In genomic region chr4:26576171-26576829, GRCh38 we compare ENCODE assay signal across 1 cellular context.
TF ChIP-seq lines count a peak whose summit lies in the region.

No MANE protein-coding gene starts in this region.

TF ChIP-seq in H1, 55 proteins besides CTCF, POLR2A, EP300 and RAD21:
- TF ChIP-seq YY1 (IDR thresholded peaks at IDR 0.05; ENCODE audit: low read depth, low read length) (no peak), HDAC6 (IDR thresholded peaks at IDR 0.05; ENCODE audit: low read depth, low read length) (no peak), MAFK (IDR thresholded peaks at IDR 0.05; ENCODE audit: low read depth, low read length) (no peak), SAP30 (IDR thresholded peaks at IDR 0.05; ENCODE audit: insufficient read depth, insufficient replicate concordance, low read length) (no peak), RFX5 (IDR thresholded peaks at IDR 0.05; ENCODE audit: borderline replicate concordance, low read depth, low read length) (no peak), SP1 (IDR thresholded peaks at IDR 0.05; ENCODE audit: low read depth, low read length) (no peak), JUN (IDR thresholded peaks at IDR 0.05; ENCODE audit: low read depth, low read length) (no peak), JUND (IDR thresholded peaks at IDR 0.05; ENCODE audit: low read length) (no peak), SIRT6 (IDR thresholded peaks at IDR 0.05; ENCODE audit: low read length) (no peak), TBP (IDR thresholded peaks at IDR 0.05; ENCODE audit: low read depth, low read length) (no peak)
